In genomic region chr16:2969545-2970521, GRCh38 we compare ENCODE assay signal across 1 cellular context.
A peak's percentile ranks its signal among the peaks of the same experiment; 100 is the strongest.
TF ChIP-seq lines count a peak whose summit lies in the region.

No MANE protein-coding gene starts in this region.

TF ChIP-seq in GM12878, 131 proteins besides CTCF, POLR2A, EP300 and RAD21 (continued from another document):
- TF ChIP-seq, protein P1, sequence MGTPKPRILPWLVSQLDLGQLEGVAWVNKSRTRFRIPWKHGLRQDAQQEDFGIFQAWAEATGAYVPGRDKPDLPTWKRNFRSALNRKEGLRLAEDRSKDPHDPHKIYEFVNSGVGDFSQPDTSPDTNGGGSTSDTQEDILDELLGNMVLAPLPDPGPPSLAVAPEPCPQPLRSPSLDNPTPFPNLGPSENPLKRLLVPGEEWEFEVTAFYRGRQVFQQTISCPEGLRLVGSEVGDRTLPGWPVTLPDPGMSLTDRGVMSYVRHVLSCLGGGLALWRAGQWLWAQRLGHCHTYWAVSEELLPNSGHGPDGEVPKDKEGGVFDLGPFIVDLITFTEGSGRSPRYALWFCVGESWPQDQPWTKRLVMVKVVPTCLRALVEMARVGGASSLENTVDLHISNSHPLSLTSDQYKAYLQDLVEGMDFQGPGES (IDR thresholded peaks at IDR 0.05): no peak
- TF ChIP-seq RUNX3 (IDR thresholded peaks at IDR 0.05; ENCODE audit: low read length) (no peak), SUPT20H (IDR thresholded peaks at IDR 0.05; ENCODE audit: borderline replicate concordance, control insufficient read depth, low read depth, low read length) (no peak), NBN (IDR thresholded peaks at IDR 0.05) (no peak), MYC (IDR thresholded peaks at IDR 0.05; ENCODE audit: insufficient read depth, insufficient read length, insufficient replicate concordance, low read length, severe bottlenecking) (no peak), BHLHE40 (IDR thresholded peaks at IDR 0.05; ENCODE audit: borderline replicate concordance in 1 of 2, low read depth in 2 of 2, low read length in 1 of 2) (peak in 1 of 2 experiments; percentile 27; a peak in 1 of 4 replicates), CUX1 (IDR thresholded peaks at IDR 0.05; ENCODE audit: insufficient replicate concordance, low read depth, low read length) (no peak), SMARCA5 (IDR thresholded peaks at IDR 0.05) (peak; percentile 72; the same call in 1 of the 2 replicates), GATAD2B (conservative IDR thresholded peaks at IDR 0.05; ENCODE audit: low read depth) (peak; percentile 17), ZZZ3 (IDR thresholded peaks at IDR 0.05; ENCODE audit: control insufficient read depth, insufficient read length, low read depth) (no peak), IKZF1 (conservative IDR thresholded peaks at IDR 0.05) (peak; percentile 40), POLR2AphosphoS2 (IDR thresholded peaks at IDR 0.05; ENCODE audit: low read depth, low read length) (no peak), NR2F1 (conservative IDR thresholded peaks at IDR 0.05) (peak; percentile 33), EGR1 (IDR thresholded peaks at IDR 0.05; ENCODE audit: borderline replicate concordance in 1 of 2, low read depth in 2 of 2, low read length in 2 of 2) (peak in 1 of 2 experiments; percentile 96; a peak in 2 of 3 replicates), ZNF24 (IDR thresholded peaks at IDR 0.05) (no peak), PRDM15 (CRISPR knock-in tag; IDR thresholded peaks at IDR 0.05) (no peak), ESRRA (IDR thresholded peaks at IDR 0.05; ENCODE audit: low read length) (no peak), CEBPB (IDR thresholded peaks at IDR 0.05; ENCODE audit: borderline replicate concordance in 1 of 2, low read depth in 2 of 2, low read length in 2 of 2) (no peak), HCFC1 (IDR thresholded peaks at IDR 0.05; ENCODE audit: low read length) (no peak), ZNF274 (IDR thresholded peaks at IDR 0.05; ENCODE audit: insufficient read depth, insufficient read length) (no peak), MYB (IDR thresholded peaks at IDR 0.05; ENCODE audit: borderline replicate concordance, low read depth, low read length) (no peak), ATF3 (IDR thresholded peaks at IDR 0.05; ENCODE audit: borderline replicate concordance, extremely low read depth, low read depth, low read length) (no peak), SKIL (IDR thresholded peaks at IDR 0.05; ENCODE audit: low read depth, poor library complexity, severe bottlenecking) (no peak), RAD51 (IDR thresholded peaks at IDR 0.05) (no peak), SMC3 (IDR thresholded peaks at IDR 0.05; ENCODE audit: borderline replicate concordance, low read length) (peak; percentile 22; the same call in 1 of the 2 replicates)
- TF ChIP-seq, protein P2, sequence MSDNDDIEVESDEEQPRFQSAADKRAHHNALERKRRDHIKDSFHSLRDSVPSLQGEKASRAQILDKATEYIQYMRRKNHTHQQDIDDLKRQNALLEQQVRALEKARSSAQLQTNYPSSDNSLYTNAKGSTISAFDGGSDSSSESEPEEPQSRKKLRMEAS (IDR thresholded peaks at IDR 0.05; ENCODE audit: low read depth, low read length): 0 out of 2 replicates have a peak, but pooled peaks have one; percentile 6
- TF ChIP-seq, protein P3, sequence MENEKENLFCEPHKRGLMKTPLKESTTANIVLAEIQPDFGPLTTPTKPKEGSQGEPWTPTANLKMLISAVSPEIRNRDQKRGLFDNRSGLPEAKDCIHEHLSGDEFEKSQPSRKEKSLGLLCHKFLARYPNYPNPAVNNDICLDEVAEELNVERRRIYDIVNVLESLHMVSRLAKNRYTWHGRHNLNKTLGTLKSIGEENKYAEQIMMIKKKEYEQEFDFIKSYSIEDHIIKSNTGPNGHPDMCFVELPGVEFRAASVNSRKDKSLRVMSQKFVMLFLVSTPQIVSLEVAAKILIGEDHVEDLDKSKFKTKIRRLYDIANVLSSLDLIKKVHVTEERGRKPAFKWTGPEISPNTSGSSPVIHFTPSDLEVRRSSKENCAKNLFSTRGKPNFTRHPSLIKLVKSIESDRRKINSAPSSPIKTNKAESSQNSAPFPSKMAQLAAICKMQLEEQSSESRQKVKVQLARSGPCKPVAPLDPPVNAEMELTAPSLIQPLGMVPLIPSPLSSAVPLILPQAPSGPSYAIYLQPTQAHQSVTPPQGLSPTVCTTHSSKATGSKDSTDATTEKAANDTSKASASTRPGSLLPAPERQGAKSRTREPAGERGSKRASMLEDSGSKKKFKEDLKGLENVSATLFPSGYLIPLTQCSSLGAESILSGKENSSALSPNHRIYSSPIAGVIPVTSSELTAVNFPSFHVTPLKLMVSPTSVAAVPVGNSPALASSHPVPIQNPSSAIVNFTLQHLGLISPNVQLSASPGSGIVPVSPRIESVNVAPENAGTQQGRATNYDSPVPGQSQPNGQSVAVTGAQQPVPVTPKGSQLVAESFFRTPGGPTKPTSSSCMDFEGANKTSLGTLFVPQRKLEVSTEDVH (IDR thresholded peaks at IDR 0.05; ENCODE audit: low read depth, partially characterized antibody): no peak
- TF ChIP-seq, protein P4, sequence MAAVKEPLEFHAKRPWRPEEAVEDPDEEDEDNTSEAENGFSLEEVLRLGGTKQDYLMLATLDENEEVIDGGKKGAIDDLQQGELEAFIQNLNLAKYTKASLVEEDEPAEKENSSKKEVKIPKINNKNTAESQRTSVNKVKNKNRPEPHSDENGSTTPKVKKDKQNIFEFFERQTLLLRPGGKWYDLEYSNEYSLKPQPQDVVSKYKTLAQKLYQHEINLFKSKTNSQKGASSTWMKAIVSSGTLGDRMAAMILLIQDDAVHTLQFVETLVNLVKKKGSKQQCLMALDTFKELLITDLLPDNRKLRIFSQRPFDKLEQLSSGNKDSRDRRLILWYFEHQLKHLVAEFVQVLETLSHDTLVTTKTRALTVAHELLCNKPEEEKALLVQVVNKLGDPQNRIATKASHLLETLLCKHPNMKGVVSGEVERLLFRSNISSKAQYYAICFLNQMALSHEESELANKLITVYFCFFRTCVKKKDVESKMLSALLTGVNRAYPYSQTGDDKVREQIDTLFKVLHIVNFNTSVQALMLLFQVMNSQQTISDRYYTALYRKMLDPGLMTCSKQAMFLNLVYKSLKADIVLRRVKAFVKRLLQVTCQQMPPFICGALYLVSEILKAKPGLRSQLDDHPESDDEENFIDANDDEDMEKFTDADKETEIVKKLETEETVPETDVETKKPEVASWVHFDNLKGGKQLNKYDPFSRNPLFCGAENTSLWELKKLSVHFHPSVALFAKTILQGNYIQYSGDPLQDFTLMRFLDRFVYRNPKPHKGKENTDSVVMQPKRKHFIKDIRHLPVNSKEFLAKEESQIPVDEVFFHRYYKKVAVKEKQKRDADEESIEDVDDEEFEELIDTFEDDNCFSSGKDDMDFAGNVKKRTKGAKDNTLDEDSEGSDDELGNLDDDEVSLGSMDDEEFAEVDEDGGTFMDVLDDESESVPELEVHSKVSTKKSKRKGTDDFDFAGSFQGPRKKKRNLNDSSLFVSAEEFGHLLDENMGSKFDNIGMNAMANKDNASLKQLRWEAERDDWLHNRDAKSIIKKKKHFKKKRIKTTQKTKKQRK (IDR thresholded peaks at IDR 0.05; ENCODE audit: low read depth, low read length): no peak
